8 cellular contexts compared by ENCODE assay signal in genomic region chr11:12195773-12196172, GRCh38.
DNase-seq lines count a peak whose midpoint lies in the region; ATAC-seq and TF ChIP-seq lines count a peak whose summit lies in the region.

No MANE protein-coding gene starts in this region.

- no peak for TF ChIP-seq CTCF in GM20000 (IDR thresholded peaks at IDR 0.05; ENCODE audit: extremely low read depth, missing control alignments)

- ATAC-seq in HG03457 (IDR thresholded peaks at IDR 0.05; ENCODE audit: unreplicated experiment), result peak; percentile 56
- no peak for ATAC-seq in sciatic nerve
- ATAC-seq in Right ventricle myocardium superior (ENCODE audit: poor library complexity), result no peak
- ATAC-seq in GM18873 (IDR thresholded peaks at IDR 0.05; ENCODE audit: low FRiP score, unreplicated experiment), result no peak

- intact Hi-C loops in sciatic nerve (cut with DNase I) (loop anchor here (5.0 kb wide), 1 partner anchor 1648 kb away; no protein-coding TSS in a partner anchor), Right ventricle myocardium superior (cut with DNase I) (no loop called here)

- DNase-seq in GM20000 (ENCODE audit: low spot score), result peak; percentile 55
- peak; percentile 79 for DNase-seq in activated effector memory CD4-positive, alpha-beta T cell treated with anti-CD3 and anti-CD28 coated beads, Interleukin-2, amount 50 U/mL, for 16 hours
- DNase-seq in stimulated activated CD8-positive, alpha-beta memory T cell treated with anti-CD3 and anti-CD28 coated beads, Interleukin-4, amount 100 ng/mL, for 48 hours, result peak; percentile 67
- no peak for DNase-seq in cerebellar cortex (ENCODE audit: low spot score)
- no peak for DNase-seq in sciatic nerve (ENCODE audit: low spot score)
- DNase-seq in Right ventricle myocardium superior, result no peak

Comparison
In these comparisons a context has a peak if more than half of its experiments do, and no peak if none do; other contexts are left out.
1. DNase-seq: peak in GM20000 (single experiment), activated effector memory CD4-positive, alpha-beta T cell treated with anti-CD3 and anti-CD28 coated beads, Interleukin-2, amount 50 U/mL, for 16 hours (single experiment) and stimulated activated CD8-positive, alpha-beta memory T cell treated with anti-CD3 and anti-CD28 coated beads, Interleukin-4, amount 100 ng/mL, for 48 hours (single experiment); none in cerebellar cortex (single experiment), sciatic nerve (single experiment) and Right ventricle myocardium superior (single experiment).